ENCODE assay signal across 8 cellular contexts in the genomic region with DNA sequence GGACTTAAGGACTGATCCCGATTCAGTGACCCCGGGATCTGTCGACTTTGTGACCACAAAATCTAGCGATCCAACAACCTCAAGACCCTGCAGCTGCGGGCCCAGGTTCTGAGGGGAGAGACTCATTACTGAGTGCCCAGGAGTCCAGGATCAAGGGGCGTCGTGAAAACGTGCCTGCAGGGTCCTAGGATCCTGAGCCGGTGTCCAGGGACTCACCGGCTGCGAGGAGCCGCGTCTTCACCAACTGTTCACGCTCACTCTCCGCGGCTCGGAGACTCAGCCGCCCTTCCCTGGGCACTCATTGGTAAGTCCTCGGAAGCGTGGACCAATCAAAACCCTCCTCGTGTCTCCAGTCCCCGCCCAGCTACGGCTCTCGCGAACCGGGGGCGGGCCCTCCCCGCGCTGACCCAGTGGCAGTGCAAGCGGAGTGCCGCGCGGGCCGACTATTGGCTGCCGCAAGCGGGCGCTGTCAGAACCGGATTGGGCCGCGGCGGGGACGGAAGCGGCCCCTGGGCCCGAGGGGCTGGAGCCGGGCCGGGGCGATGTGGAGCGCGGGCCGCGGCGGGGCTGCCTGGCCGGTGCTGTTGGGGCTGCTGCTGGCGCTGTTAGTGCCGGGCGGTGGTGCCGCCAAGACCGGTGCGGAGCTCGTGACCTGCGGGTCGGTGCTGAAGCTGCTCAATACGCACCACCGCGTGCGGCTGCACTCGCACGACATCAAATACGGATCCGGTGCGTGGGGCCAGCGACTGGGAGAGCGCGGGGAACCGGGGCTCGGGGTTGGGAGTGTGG. TPM values are rescaled to one million over a fixed set of nuclear protein-coding genes. Genes with fewer than 3 reads are reported as not detected.
DNase-seq lines count a peak whose midpoint lies in the region; ATAC-seq and TF ChIP-seq lines count a peak whose summit lies in the region.

TSS of gene SDF2L1 (plus strand) at position 508 of the 789 bp plus-strand sequence. CDS start at position 543, 35 bp downstream.

- H3K27ac ChIP-seq in SU-DHL-6 (ENCODE audit: low read depth, low read length): peak within 1 kb of the TSS; percentile 60
- peak within 1 kb of the TSS; percentile 47 for H3K27ac ChIP-seq in thymus (ENCODE audit: low read depth)

- H3K36me3 ChIP-seq in SU-DHL-6 (ENCODE audit: low read length): no peaks in the 10 kb centered on the region
- peaks cover 13% of the 10 kb centered on the region for H3K36me3 ChIP-seq in thymus (ENCODE audit: control insufficient read depth, insufficient read depth)

- H3K79me2 ChIP-seq in SU-DHL-6 (ENCODE audit: insufficient read depth, low read length): peaks cover 6% of the 10 kb centered on the region; the same call in 1 of the 2 replicates

- peaks cover 15% of the 10 kb centered on the region for H3K4me1 ChIP-seq in thymus (ENCODE audit: control insufficient read depth, insufficient read depth, low read length)

- H3K4me2 ChIP-seq in SU-DHL-6 (ENCODE audit: low read depth, low read length, poor library complexity, severe bottlenecking): peak within 1 kb of the TSS; percentile 96

- peak within 1 kb of the TSS; percentile 97 for H3K9ac ChIP-seq in SU-DHL-6 (ENCODE audit: low read length)

- peak within 1 kb of the TSS; percentile 90 for H2AFZ ChIP-seq in SU-DHL-6 (ENCODE audit: low read depth, low read length, severe bottlenecking)

- peak within 1 kb of the TSS; percentile 77 for H3K4me3 Mint-ChIP-seq in activated naive CD8-positive, alpha-beta T cell treated with anti-CD3 and anti-CD28 coated beads for 36 hours
- H3K4me3 Mint-ChIP-seq in osteocyte (ENCODE audit: unreplicated experiment): peak within 1 kb of the TSS; percentile 86

- H3F3A ChIP-seq in SU-DHL-6 (ENCODE audit: insufficient read depth): no peaks in the 10 kb centered on the region

- H3K9me2 ChIP-seq in SU-DHL-6 (replicated peaks; ENCODE audit: insufficient read depth, low read length): no peaks in the 10 kb centered on the region

- peak; percentile 91 for ATAC-seq in HG02763 (IDR thresholded peaks at IDR 0.05; ENCODE audit: unreplicated experiment)

- H3K4me3 ChIP-seq in GM12875 (ENCODE audit: low read depth, low read length) (peak within 1 kb of the TSS; percentile 93), SU-DHL-6 (ENCODE audit: insufficient read depth, low read length, poor library complexity, severe bottlenecking) (peak within 1 kb of the TSS; percentile 87), thymus (ENCODE audit: low read length) (peak within 1 kb of the TSS; percentile 69)

- H3K27me3 ChIP-seq in SU-DHL-6 (ENCODE audit: low read length): no peaks in the 10 kb centered on the region
- peaks cover 5% of the 10 kb centered on the region for H3K27me3 ChIP-seq in thymus (ENCODE audit: control insufficient read depth, insufficient read depth)

- peaks cover 26% of the 10 kb centered on the region for H3K4me1 Mint-ChIP-seq in activated naive CD8-positive, alpha-beta T cell treated with anti-CD3 and anti-CD28 coated beads for 36 hours
- peaks cover 20% of the 10 kb centered on the region for H3K4me1 Mint-ChIP-seq in osteocyte (ENCODE audit: unreplicated experiment)

- peak; percentile 92 to 96 (median 96) for DNase-seq in NCI-H1417 (lab: John Stamatoyannopoulos, UW)
- DNase-seq in activated naive CD8-positive, alpha-beta T cell treated with anti-CD3 and anti-CD28 coated beads for 36 hours: peak; percentile 99
- peak; percentile 95 to 100 (median 99) for DNase-seq in head of caudate nucleus
- DNase-seq in osteocyte (ENCODE audit: extremely low spot score, unreplicated experiment): peak; percentile 99

- no peaks in the 10 kb centered on the region for H3K27me3 Mint-ChIP-seq in activated naive CD8-positive, alpha-beta T cell treated with anti-CD3 and anti-CD28 coated beads for 36 hours
- H3K27me3 Mint-ChIP-seq in osteocyte (ENCODE audit: unreplicated experiment): no peaks in the 10 kb centered on the region

- WGBS in thymus: under 1% methylated on average over 76 of the region's 76 CpGs

- H3K36me3 Mint-ChIP-seq in activated naive CD8-positive, alpha-beta T cell treated with anti-CD3 and anti-CD28 coated beads for 36 hours: peaks cover 21% of the 10 kb centered on the region
- peaks cover 3% of the 10 kb centered on the region for H3K36me3 Mint-ChIP-seq in osteocyte (ENCODE audit: unreplicated experiment)

- no peak for TF ChIP-seq CTCF in GM12875 (IDR thresholded peaks at IDR 0.05; ENCODE audit: borderline replicate concordance, insufficient read depth, low read depth, low read length)
- TF ChIP-seq CTCF in SU-DHL-6 (IDR thresholded peaks at IDR 0.05; ENCODE audit: insufficient read depth, low read length, poor library complexity, severe bottlenecking): no peak
- no peak for TF ChIP-seq CTCF in osteocyte (IDR thresholded peaks at IDR 0.05)

- H3K27ac Mint-ChIP-seq in activated naive CD8-positive, alpha-beta T cell treated with anti-CD3 and anti-CD28 coated beads for 36 hours: peak within 1 kb of the TSS; percentile 70
- peak within 1 kb of the TSS; percentile 83 for H3K27ac Mint-ChIP-seq in osteocyte (ENCODE audit: unreplicated experiment)

- intact Hi-C loops in head of caudate nucleus (cut with DNase I): no loop called here

- no peaks in the 10 kb centered on the region for H3K9me3 ChIP-seq in SU-DHL-6 (ENCODE audit: insufficient read depth, low read length)
- H3K9me3 ChIP-seq in thymus (ENCODE audit: control insufficient read depth): no peaks in the 10 kb centered on the region

- H4K20me1 ChIP-seq in SU-DHL-6 (ENCODE audit: low read depth, low read length): no peaks in the 10 kb centered on the region

- no peaks in the 10 kb centered on the region for H3K9me3 Mint-ChIP-seq in activated naive CD8-positive, alpha-beta T cell treated with anti-CD3 and anti-CD28 coated beads for 36 hours
- H3K9me3 Mint-ChIP-seq in osteocyte (ENCODE audit: unreplicated experiment): no peaks in the 10 kb centered on the region

RNA-seq across cellular contexts. Expression of gene SDF2L1, which starts in this region (rescaled TPM):
- 10 to 100 TPM; 52.6 to 53.8 TPM for total RNA-seq in activated naive CD8-positive, alpha-beta T cell treated with anti-CD3 and anti-CD28 coated beads for 36 hours
- total RNA-seq in osteocyte: 20.7 and 23.2 TPM in 2 replicates
- 22.8 TPM for polyA plus RNA-seq in thymus

Comparison
In these comparisons a context has a peak if more than half of its experiments do, and no peak if none do; other contexts are left out.
1. Peak in every context shown above with its lines: DNase-seq, ATAC-seq, H3K4me3 ChIP-seq and H3K27ac ChIP-seq.